8 cellular contexts compared by ENCODE assay signal in the genomic region with DNA sequence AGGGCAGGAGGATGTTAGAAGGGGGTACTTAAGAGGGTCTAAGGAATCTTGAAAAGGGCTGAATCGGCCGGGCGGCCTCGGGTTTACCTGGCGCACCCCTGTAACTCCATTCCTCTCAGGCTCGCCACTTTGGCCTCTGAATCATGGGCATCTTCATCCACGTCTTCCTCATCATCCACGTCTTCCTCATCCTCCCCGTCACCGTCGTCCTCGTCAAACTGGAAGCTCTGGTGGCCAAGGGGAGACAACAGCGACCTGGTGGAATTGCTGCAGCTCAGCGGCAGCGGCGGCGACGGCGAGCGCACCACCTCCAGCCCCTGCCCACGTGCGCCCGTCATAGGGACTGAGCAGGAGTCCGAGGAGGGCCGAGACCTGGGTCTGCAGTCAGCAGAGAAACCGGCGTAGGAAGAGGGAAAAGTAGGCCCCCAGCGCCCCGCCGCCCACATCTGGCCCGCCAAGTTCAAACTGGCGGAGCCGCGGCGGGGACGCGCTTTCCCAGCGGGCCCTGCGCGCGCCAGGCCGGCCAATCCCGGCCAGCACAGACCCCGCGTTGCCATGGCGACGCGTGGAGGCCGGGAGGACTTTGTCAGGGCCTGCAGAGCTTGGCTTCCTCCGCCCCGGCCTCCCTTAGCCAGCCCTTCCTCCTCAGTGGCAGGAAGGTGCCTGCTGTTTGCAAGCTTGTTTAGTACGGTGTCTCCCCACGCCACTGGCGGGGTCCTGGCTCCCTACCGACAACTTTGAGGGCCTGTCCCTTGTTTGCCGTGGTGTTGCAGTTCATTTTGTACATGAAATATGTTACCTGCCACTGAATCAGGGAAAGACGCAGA.
DNase-seq lines count a peak whose midpoint lies in the region; ATAC-seq lines count a peak whose summit lies in the region.

A gene with protein sequence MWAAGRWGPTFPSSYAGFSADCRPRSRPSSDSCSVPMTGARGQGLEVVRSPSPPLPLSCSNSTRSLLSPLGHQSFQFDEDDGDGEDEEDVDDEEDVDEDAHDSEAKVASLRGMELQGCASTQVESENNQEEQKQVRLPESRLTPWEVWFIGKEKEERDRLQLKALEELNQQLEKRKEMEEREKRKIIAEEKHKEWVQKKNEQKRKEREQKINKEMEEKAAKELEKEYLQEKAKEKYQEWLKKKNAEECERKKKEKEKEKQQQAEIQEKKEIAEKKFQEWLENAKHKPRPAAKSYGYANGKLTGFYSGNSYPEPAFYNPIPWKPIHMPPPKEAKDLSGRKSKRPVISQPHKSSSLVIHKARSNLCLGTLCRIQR (minus strand): TSS at position 467 of the 827 bp plus-strand sequence. CDS start 21 bp downstream, at position 446.

- DNase-seq in NCI-H2029 treated with DMSO at 0.1 percent for 48 hours (lab: John Stamatoyannopoulos, UW) (peak; percentile 53), T1000 (lab: John Stamatoyannopoulos, UW) (peak; percentile 79), astrocyte of the hippocampus (ENCODE audit: low read depth, low spot score) (peak; percentile 98), hippocampal formation (lab: John Stamatoyannopoulos, UW) (peak; percentile 73 to 80), retina (peak; percentile 97)
- DNase-seq in NK-92 treated with Interleukin-12 subunit alpha and Interleukin-12 subunit beta, amount 100 ng/mL, for 24 hours (lab: John Stamatoyannopoulos, UW), result no peak

- ATAC-seq in GM18519 (IDR thresholded peaks at IDR 0.05; ENCODE audit: low FRiP score, unreplicated experiment) (peak; percentile 99), HG03039 (IDR thresholded peaks at IDR 0.05; ENCODE audit: unreplicated experiment) (peak; percentile 99)
